Comparison of ENCODE assay signal across 17 cellular contexts in the genomic region with DNA sequence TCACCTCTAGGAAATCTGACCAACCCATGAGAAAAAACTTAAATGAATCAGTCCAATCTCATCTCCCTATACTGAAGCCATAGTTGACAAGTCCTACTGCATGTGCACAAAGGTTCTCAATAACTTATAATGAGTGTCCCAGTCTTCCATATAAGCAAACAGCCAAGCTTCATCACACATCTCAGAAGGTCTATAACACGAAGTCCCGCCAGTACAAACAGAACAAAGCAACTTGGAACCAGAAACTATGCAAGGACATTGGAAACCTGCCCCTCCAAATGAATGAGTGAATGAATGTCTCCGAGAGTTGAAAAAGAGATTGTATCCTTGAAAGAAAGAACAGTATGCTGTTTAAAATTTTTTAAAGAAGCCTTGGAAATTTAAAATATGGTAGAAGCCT.
"Had no signal": no experiment of that assay in that cellular context is flagged by ENCODE, and none has a peak within 500 bp of the region (broad histone marks: within the 10 kb centered on the region; RNA-seq: fewer than 3 reads in every experiment).

No MANE protein-coding gene starts in this region.

- H3K27me3 Mint-ChIP-seq: activated naive CD8-positive, alpha-beta T cell treated with anti-CD3 and anti-CD28 coated beads, Interleukin-2, amount 50 U/mL, for 24 hours had no signal

- H3K36me3 ChIP-seq: lower lobe of right lung, right lobe of liver, uterus had no signal

- H3K4me1 Mint-ChIP-seq: activated CD4-positive, alpha-beta T cell treated with anti-CD3 and anti-CD28 coated beads, Interleukin-2, amount 10 ng/mL, durations not matched to agents 24 days and 14 days; activated naive CD8-positive, alpha-beta T cell treated with anti-CD3 and anti-CD28 coated beads, Interleukin-2, amount 50 U/mL, for 24 hours; WTC11 had no signal

- ATAC-seq: activated naive CD8-positive, alpha-beta T cell treated with anti-CD3 and anti-CD28 coated beads, Interleukin-2, amount 50 U/mL, for 24 hours; body of pancreas; lower lobe of right lung; naive thymus-derived CD4-positive, alpha-beta T cell; right lobe of liver; WTC11 had no signal

- H3K4me1 ChIP-seq: body of pancreas, right lobe of liver had no signal

- H3K27ac Mint-ChIP-seq: activated CD4-positive, alpha-beta T cell treated with anti-CD3 and anti-CD28 coated beads, Interleukin-2, amount 10 ng/mL, durations not matched to agents 24 days and 14 days; activated naive CD8-positive, alpha-beta T cell treated with anti-CD3 and anti-CD28 coated beads, Interleukin-2, amount 50 U/mL, for 24 hours; activated T-helper 1 cell treated with anti-CD3 and anti-CD28 coated beads, Interleukin-12 subunit alpha, Interleukin-12 subunit beta, Interleukin-2, Interleukin-4 antibody, amounts not matched to agents 30 ng/mL and 10 ng/mL and 1 ng/mL, durations not matched to agents 14 hours and 24 hours and 36 hours; naive thymus-derived CD4-positive, alpha-beta T cell; T-helper 1 cell treated with Interleukin-12 subunit alpha and Interleukin-12 subunit beta and Interleukin-4 antibody, amounts not matched to agents 30 μg/mL and 1 μg/mL, for 36 hours; WTC11 had no signal

- H3K9me3 ChIP-seq: right lobe of liver, uterus had no signal

- H3K4me3 Mint-ChIP-seq: activated CD4-positive, alpha-beta T cell treated with anti-CD3 and anti-CD28 coated beads, Interleukin-2, amount 10 ng/mL, durations not matched to agents 24 days and 14 days; activated naive CD8-positive, alpha-beta T cell treated with anti-CD3 and anti-CD28 coated beads, Interleukin-2, amount 50 U/mL, for 24 hours; activated T-helper 1 cell treated with anti-CD3 and anti-CD28 coated beads, Interleukin-12 subunit alpha, Interleukin-12 subunit beta, Interleukin-2, Interleukin-4 antibody, amounts not matched to agents 30 ng/mL and 10 ng/mL and 1 ng/mL, durations not matched to agents 14 hours and 24 hours and 36 hours; naive thymus-derived CD4-positive, alpha-beta T cell; T-helper 1 cell treated with Interleukin-12 subunit alpha and Interleukin-12 subunit beta and Interleukin-4 antibody, amounts not matched to agents 30 μg/mL and 1 μg/mL, for 36 hours; WTC11 had no signal

- DNase-seq: activated CD4-positive, alpha-beta T cell treated with anti-CD3 and anti-CD28 coated beads, Interleukin-2, amount 10 ng/mL, durations not matched to agents 24 days and 14 days; activated naive CD4-positive, alpha-beta T cell treated with Interleukin-2 at 50 U/mL for 16 hours; activated naive CD8-positive, alpha-beta T cell treated with anti-CD3 and anti-CD28 coated beads, Interleukin-2, amount 50 U/mL, for 24 hours; body of pancreas; esophagus squamous epithelium; foreskin melanocyte; head of caudate nucleus; lower lobe of right lung; midbrain; naive thymus-derived CD4-positive, alpha-beta T cell; right lobe of liver; stimulated activated CD4-positive, alpha-beta T cell treated with anti-CD3 and anti-CD28 coated beads, Interleukin-2, amount 100 ng/mL, for 24 hours; stimulated activated naive CD4-positive, alpha-beta T cell treated with Interleukin-2 at 50 U/mL for 16 hours; uterus had no signal

- H3K27me3 ChIP-seq: body of pancreas, esophagus squamous epithelium, right lobe of liver, uterus had no signal

- H3K4me3 ChIP-seq: body of pancreas, esophagus squamous epithelium, lower lobe of right lung, right lobe of liver, uterus had no signal

- H3K27ac ChIP-seq: body of pancreas, esophagus squamous epithelium, lower lobe of right lung, right lobe of liver, uterus had no signal

- H3K9me3 Mint-ChIP-seq: activated CD4-positive, alpha-beta T cell treated with anti-CD3 and anti-CD28 coated beads, Interleukin-2, amount 10 ng/mL, durations not matched to agents 24 days and 14 days had no signal
